Comparison of ENCODE assay signal across 8 cellular contexts in genomic region chr5:43556857-43557593, GRCh38. TPM values are rescaled to one million over a fixed set of nuclear protein-coding genes. Genes with fewer than 3 reads are reported as not detected.
A peak's percentile ranks its signal among the peaks of the same experiment; 100 is the strongest.
DNase-seq lines count a peak whose midpoint lies in the region; ATAC-seq, FAIRE-seq and TF ChIP-seq lines count a peak whose summit lies in the region.

Gene PAIP1, minus strand, starts transcription at chr5:43557077. Its CDS starts 231 bp downstream, at chr5:43556846.

- H3K27me3 ChIP-seq in mucosa of rectum (ENCODE audit: control insufficient read depth in 2 of 2, insufficient read depth in 2 of 2, low read length in 2 of 2) = no peaks in the 10 kb centered on the region

- H3K9ac ChIP-seq in mucosa of rectum (ENCODE audit: low read depth in 1 of 2, low read length in 2 of 2) = peak within 1 kb of the TSS; percentile 82 to 87

- H3K9me2 ChIP-seq in OCI-LY7 (ENCODE audit: insufficient read depth, low read length) = no peaks in the 10 kb centered on the region

- peak; percentile 67 for ATAC-seq in GM21381 (IDR thresholded peaks at IDR 0.05; ENCODE audit: unreplicated experiment)

- DNase-seq in DMS 273 treated with DMSO at 0.1 percent for 48 hours (lab: John Stamatoyannopoulos, UW) (peak; percentile 68), HTR-8/SVneo (ENCODE audit: insufficient read length, low spot score) (peak; percentile 90), OCI-LY7 (ENCODE audit: low spot score) (peak; percentile 89), activated T-cell treated with anti-CD3 and anti-CD28 coated beads for 4 hours (peak; percentile 62), epithelial cell of proximal tubule (ENCODE audit: low read depth) (no peak)
- peak; percentile 58 to 65 for DNase-seq in stimulated activated CD8-positive, alpha-beta memory T cell treated with anti-CD3 and anti-CD28 coated beads, Interleukin-7, amount 100 ng/mL, for 1 hour (ENCODE audit: low read depth in 2 of 2)

- POLR2A ChIA-PET in OCI-LY7 (lab: Charles Lee) = interaction anchor here (0.9 to 4.8 kb wide), 3 partner anchors 14 to 72 kb away, joined by 3 to 57 read pairs (median 3); no protein-coding TSS in a partner anchor

- BruUV-seq in OCI-LY7 (replicated peaks; lab: Mats Ljungman, UMichigan) = no TSS peak

- H3K4me3 ChIP-seq in OCI-LY7 (ENCODE audit: low read depth, low read length, poor library complexity, severe bottlenecking) (peak within 1 kb of the TSS; percentile 75), epithelial cell of proximal tubule (ENCODE audit: low read depth, low read length) (peak within 1 kb of the TSS; percentile 85), mucosa of rectum (ENCODE audit: low read length in 2 of 2) (peak within 1 kb of the TSS; percentile 79 to 92)

- H3K27ac ChIP-seq in OCI-LY7 (ENCODE audit: low read depth, low read length, poor library complexity, severe bottlenecking) (peak within 1 kb of the TSS; percentile 77), mucosa of rectum (ENCODE audit: low read depth in 2 of 2, low read length in 2 of 2) (peak within 1 kb of the TSS; percentile 91 to 94)

- H3K9me3 ChIP-seq in OCI-LY7 (ENCODE audit: low read length) (no peaks in the 10 kb centered on the region), mucosa of rectum (ENCODE audit: control insufficient read depth in 2 of 2, low read length in 2 of 2) (no peaks in the 10 kb centered on the region)

- CTCF ChIA-PET in OCI-LY7 (lab: Charles Lee; ENCODE audit: unreplicated experiment) = no interaction called here

- peak within 1 kb of the TSS; percentile 100 for H2AFZ ChIP-seq in OCI-LY7 (ENCODE audit: low read length)

- H3K4me1 ChIP-seq in OCI-LY7 (ENCODE audit: insufficient read depth, low read length, poor library complexity, severe bottlenecking) = peaks cover 35% of the 10 kb centered on the region
- H3K4me1 ChIP-seq in mucosa of rectum (ENCODE audit: control insufficient read depth in 2 of 2, insufficient read depth in 2 of 2, low read length in 2 of 2) = peaks cover 10 to 17% of the 10 kb centered on the region in 2 donors

- TF ChIP-seq CTCF in OCI-LY7 (conservative IDR thresholded peaks at IDR 0.05; ENCODE audit: low read length) (peak; percentile 80), epithelial cell of proximal tubule (conservative IDR thresholded peaks at IDR 0.05; ENCODE audit: low read depth, low read length) (peak; percentile 50)

- H4K20me1 ChIP-seq in OCI-LY7 (ENCODE audit: insufficient read depth, low read length) = peaks cover 18% of the 10 kb centered on the region; the same call in 1 of the 2 replicates

- H3K79me2 ChIP-seq in OCI-LY7 (ENCODE audit: insufficient read depth, low read depth, low read length) = peaks cover 42% of the 10 kb centered on the region

- peak within 1 kb of the TSS; percentile 99 for H3K4me2 ChIP-seq in OCI-LY7 (ENCODE audit: low read length)

- FAIRE-seq in HTR-8/SVneo (lab: Jason Lieb, UNC) = peak; percentile 90

- intact Hi-C loops in OCI-LY7 (cut with micrococcal nuclease; ENCODE audit: unreplicated experiment) = loop anchor here (1.0 to 5.0 kb wide), 5 partner anchors 42 to 436 kb away; partner anchors contain the start of genes C5orf34, HMGCS1, NNT and TMEM267

- peaks cover 34% of the 10 kb centered on the region for H3K36me3 ChIP-seq in OCI-LY7 (ENCODE audit: insufficient read depth, low read length)
- peaks cover 0 to 7% of the 10 kb centered on the region in 2 donors for H3K36me3 ChIP-seq in mucosa of rectum (ENCODE audit: control insufficient read depth in 2 of 2, insufficient read depth in 2 of 2, low read length in 2 of 2)

RNA-seq across cellular contexts. Expression of gene PAIP1, which starts in this region (rescaled TPM):
- 52.8 and 69.2 TPM in 2 replicates for total RNA-seq in OCI-LY7 (2014; rRNA removed; shearing (Covaris generic))
- 44.2 and 48.0 TPM in 2 replicates for total RNA-seq in OCI-LY7 (2022)
- total RNA-seq in epithelial cell of proximal tubule = 98.4 and 99.4 TPM in 2 replicates
